23 cellular contexts compared by ENCODE assay signal in genomic region chr7:74439546-74439945, GRCh38.
"Had no signal": no experiment of that assay in that cellular context is flagged by ENCODE, and none has a peak within 500 bp of the region (broad histone marks: within the 10 kb centered on the region; RNA-seq: fewer than 3 reads in every experiment).

No MANE protein-coding gene starts in this region.

- H3K27ac Mint-ChIP-seq: dendritic cell treated with granulocyte-macrophage colony-stimulating factor and Interleukin-4, amounts not matched to agents 40 ng/mL and 50 ng/mL, for 4 days; endodermal cell; stimulated activated memory B cell treated with anti-CD40 and anti-IgM and Interleukin-4, amounts not matched to agents 10 μg/mL and 1 μg/mL and 100 μg/mL, for 72 hours; stimulated activated naive CD8-positive, alpha-beta T cell treated with anti-CD3 and anti-CD28 coated beads, Interleukin-15, Interleukin-2, amounts not matched to agents 100 ng/mL and 50 ng/mL, for 24 hours had no signal

- H3K9me3 Mint-ChIP-seq: central memory CD8-positive, alpha-beta T cell; nephron had no signal

- DNase-seq: colonic mucosa; effector CD8-positive, alpha-beta T cell; endodermal cell; foreskin keratinocyte; mesendoderm; midbrain; naive thymus-derived CD4-positive, alpha-beta T cell; psoas muscle; sigmoid colon; spleen; stimulated activated CD4-positive, alpha-beta T cell treated with anti-CD3 and anti-CD28 coated beads, Interleukin-4, amount 100 ng/mL, for 4 hours; trophoblast cell had no signal

- FAIRE-seq: islet of Langerhans had no signal

- ATAC-seq: foreskin keratinocyte; gastroesophageal sphincter; heart left ventricle; left lung; naive thymus-derived CD4-positive, alpha-beta T cell; psoas muscle; right cardiac atrium; stimulated activated memory B cell treated with anti-CD40 and anti-IgM and Interleukin-4, amounts not matched to agents 10 μg/mL and 1 μg/mL and 100 μg/mL, for 72 hours had no signal

- H3K4me3 Mint-ChIP-seq: central memory CD8-positive, alpha-beta T cell; dendritic cell treated with granulocyte-macrophage colony-stimulating factor and Interleukin-4, amounts not matched to agents 40 ng/mL and 50 ng/mL, for 4 days; endodermal cell; naive thymus-derived CD4-positive, alpha-beta T cell; nephron; neural progenitor cell; stimulated activated memory B cell treated with anti-CD40 and anti-IgM and Interleukin-4, amounts not matched to agents 10 μg/mL and 1 μg/mL and 100 μg/mL, for 72 hours; stimulated activated naive CD8-positive, alpha-beta T cell treated with anti-CD3 and anti-CD28 coated beads, Interleukin-15, Interleukin-2, amounts not matched to agents 100 ng/mL and 50 ng/mL, for 24 hours had no signal

- H3K36me3 Mint-ChIP-seq: stimulated activated memory B cell treated with anti-CD40 and anti-IgM and Interleukin-4, amounts not matched to agents 10 μg/mL and 1 μg/mL and 100 μg/mL, for 72 hours had no signal

- H3K27me3 Mint-ChIP-seq: naive thymus-derived CD4-positive, alpha-beta T cell; stimulated activated naive CD8-positive, alpha-beta T cell treated with anti-CD3 and anti-CD28 coated beads, Interleukin-15, Interleukin-2, amounts not matched to agents 100 ng/mL and 50 ng/mL, for 24 hours had no signal

- H3K4me1 Mint-ChIP-seq: central memory CD8-positive, alpha-beta T cell; endodermal cell; naive thymus-derived CD4-positive, alpha-beta T cell; stimulated activated memory B cell treated with anti-CD40 and anti-IgM and Interleukin-4, amounts not matched to agents 10 μg/mL and 1 μg/mL and 100 μg/mL, for 72 hours had no signal
